In genomic region chr14:33512201-33512600, GRCh38 we compare ENCODE assay signal across 23 cellular contexts.
A peak's percentile ranks its signal among the peaks of the same experiment; 100 is the strongest.
DNase-seq lines count a peak whose midpoint lies in the region; ATAC-seq, FAIRE-seq and TF ChIP-seq lines count a peak whose summit lies in the region.
"Had no signal": no experiment of that assay in that cellular context is flagged by ENCODE, and none has a peak within 500 bp of the region (broad histone marks: within the 10 kb centered on the region; RNA-seq: fewer than 3 reads in every experiment).

No MANE protein-coding gene starts in this region.

- H3K36me3 Mint-ChIP-seq in activated naive CD8-positive, alpha-beta T cell treated with anti-CD3 and anti-CD28 coated beads, Interleukin-2, amount 50 U/mL, for 24 hours (ENCODE audit: low read depth): no peaks in the 10 kb centered on the region
- H3K36me3 Mint-ChIP-seq: CD14-positive monocyte, type B pancreatic cell had no signal

- DNase-seq in HT1080 (ENCODE audit: low read depth) (peak; percentile 7), astrocyte of the spinal cord (ENCODE audit: low read depth, low spot score) (peak; percentile 73), fibroblast of villous mesenchyme (ENCODE audit: low read depth) (peak; percentile 68), small intestine (no peak), NCI-H524 treated with DMSO at 0.1 percent for 48 hours (lab: John Stamatoyannopoulos, UW) (no peak)
- DNase-seq in stimulated activated CD4-positive, alpha-beta T cell treated with anti-CD3 and anti-CD28 coated beads, Interleukin-4, amount 100 ng/mL, for 4 hours: no peak
- DNase-seq in activated naive CD8-positive, alpha-beta T cell treated with anti-CD3 and anti-CD28 coated beads, Interleukin-2, amount 50 U/mL, for 24 hours: no peak
- DNase-seq: 8988T; activated effector memory CD4-positive, alpha-beta T cell treated with Interleukin-2 at 50 U/mL for 16 hours; amygdala; heart right ventricle; islet precursor cell; NCI-H1048; NCI-H524; SJCRH30; stimulated activated naive CD4-positive, alpha-beta T cell had no signal

- WGBS in small intestine, 3 donors: 72 to 80% (median 77%) methylated on average over 3 of the region's 3 CpGs

- no peak for FAIRE-seq in small intestine (lab: Jason Lieb, UNC)

- H3K4me3 Mint-ChIP-seq in activated naive CD8-positive, alpha-beta T cell treated with anti-CD3 and anti-CD28 coated beads, Interleukin-2, amount 50 U/mL, for 24 hours: no peak overlapping the region
- H3K4me3 Mint-ChIP-seq: CD14-positive monocyte, GM23338, nephron, type B pancreatic cell had no signal

- H3K9me3 Mint-ChIP-seq in activated naive CD8-positive, alpha-beta T cell treated with anti-CD3 and anti-CD28 coated beads, Interleukin-2, amount 50 U/mL, for 24 hours: no peaks in the 10 kb centered on the region
- H3K9me3 Mint-ChIP-seq: GM23338, nephron, type B pancreatic cell had no signal

- H3K36me3 ChIP-seq in ACC112 (ENCODE audit: insufficient read depth, low read length) (no peaks in the 10 kb centered on the region), small intestine (ENCODE audit: control insufficient read depth in 2 of 2, insufficient read depth in 2 of 2, low read length in 2 of 2) (no peaks in the 10 kb centered on the region)
- H3K36me3 ChIP-seq: heart right ventricle, SJCRH30 had no signal

- H3K27ac ChIP-seq in ACC112 (ENCODE audit: low read depth, low read length): peak overlapping the region; percentile 76
- no peak overlapping the region for H3K27ac ChIP-seq in small intestine (ENCODE audit: low read depth in 1 of 2, low read length in 1 of 2)
- H3K27ac ChIP-seq: heart right ventricle, SJCRH30 had no signal

- H3K27ac Mint-ChIP-seq in activated naive CD8-positive, alpha-beta T cell treated with anti-CD3 and anti-CD28 coated beads, Interleukin-2, amount 50 U/mL, for 24 hours: no peak overlapping the region
- H3K27ac Mint-ChIP-seq: CD14-positive monocyte, GM23338, nephron, progenitor cell of endocrine pancreas, type B pancreatic cell had no signal

- H3K4me1 Mint-ChIP-seq in activated naive CD8-positive, alpha-beta T cell treated with anti-CD3 and anti-CD28 coated beads, Interleukin-2, amount 50 U/mL, for 24 hours: no peaks in the 10 kb centered on the region
- H3K4me1 Mint-ChIP-seq: CD14-positive monocyte had no signal

- H3K27me3 Mint-ChIP-seq in activated naive CD8-positive, alpha-beta T cell treated with anti-CD3 and anti-CD28 coated beads, Interleukin-2, amount 50 U/mL, for 24 hours: no peaks in the 10 kb centered on the region
- H3K27me3 Mint-ChIP-seq: progenitor cell of endocrine pancreas, type B pancreatic cell had no signal

- no peak for ATAC-seq in activated naive CD8-positive, alpha-beta T cell treated with anti-CD3 and anti-CD28 coated beads, Interleukin-2, amount 50 U/mL, for 24 hours
- ATAC-seq: activated CD4-positive, CD25-positive, alpha-beta regulatory T cell treated with anti-CD3 and anti-CD28 coated beads, Interleukin-2, amount 50 U/mL, for 24 hours; GM23338; heart right ventricle had no signal

- H3K4me1 ChIP-seq in ACC112 (ENCODE audit: control insufficient read depth, insufficient read depth, low read length, unreplicated experiment): peaks cover 32% of the 10 kb centered on the region
- no peaks in the 10 kb centered on the region for H3K4me1 ChIP-seq in small intestine (ENCODE audit: control insufficient read depth in 2 of 2, insufficient read depth in 1 of 2, low read depth in 1 of 2, low read length in 1 of 2)
- H3K4me1 ChIP-seq: heart right ventricle, SJCRH30 had no signal

- in situ Hi-C loops in astrocyte of the spinal cord (cut with HindIII; ENCODE audit: low sequenced_read_pairs): no loop called here

- no peaks in the 10 kb centered on the region for H3K27me3 ChIP-seq in ACC112 (ENCODE audit: insufficient read depth, low read length)
- no peaks in the 10 kb centered on the region for H3K27me3 ChIP-seq in small intestine (ENCODE audit: control insufficient read depth in 2 of 2, insufficient read depth in 2 of 2, low read length in 2 of 2)
- H3K27me3 ChIP-seq: SJCRH30 had no signal

- H3K4me3 ChIP-seq in ACC112 (ENCODE audit: low read depth, low read length): peak overlapping the region; percentile 23; the same call in 1 of the 2 replicates
- no peak overlapping the region for H3K4me3 ChIP-seq in astrocyte of the spinal cord (ENCODE audit: low read depth, low read length)
- H3K4me3 ChIP-seq in fibroblast of villous mesenchyme (ENCODE audit: low read depth, low read length): no peak overlapping the region
- no peak overlapping the region for H3K4me3 ChIP-seq in small intestine (ENCODE audit: low read depth in 1 of 2, low read length in 2 of 2)
- H3K4me3 ChIP-seq: GM23338, heart right ventricle, SJCRH30 had no signal

- H2AFZ ChIP-seq in ACC112 (ENCODE audit: low read length, unreplicated experiment): peak overlapping the region; percentile 79
- H2AFZ ChIP-seq: GM23338 had no signal

- no peaks in the 10 kb centered on the region for H3K9me3 ChIP-seq in small intestine (ENCODE audit: control insufficient read depth, low read depth)
- H3K9me3 ChIP-seq: heart right ventricle, SJCRH30 had no signal

- no peaks in the 10 kb centered on the region for H3K79me2 ChIP-seq in ACC112 (ENCODE audit: control insufficient read depth, insufficient read depth, low read length, unreplicated experiment)

- TF ChIP-seq CTCF in astrocyte of the spinal cord (IDR thresholded peaks at IDR 0.05; ENCODE audit: low read depth, low read length) (no peak), fibroblast of villous mesenchyme (IDR thresholded peaks at IDR 0.05; ENCODE audit: insufficient read depth, low read depth, low read length) (no peak)

Comparison
In these comparisons a context has a peak if more than half of its experiments do, and no peak if none do; other contexts are left out.
1. DNase-seq: peak in HT1080 (single experiment), astrocyte of the spinal cord (single experiment) and fibroblast of villous mesenchyme (single experiment); none in small intestine (single experiment), stimulated activated CD4-positive, alpha-beta T cell treated with anti-CD3 and anti-CD28 coated beads, Interleukin-4, amount 100 ng/mL, for 4 hours (0 of 2), activated naive CD8-positive, alpha-beta T cell treated with anti-CD3 and anti-CD28 coated beads, Interleukin-2, amount 50 U/mL, for 24 hours (single experiment) and NCI-H524 treated with DMSO at 0.1 percent for 48 hours (single experiment).